ENCODE assay signal across 25 cellular contexts in the genomic region with DNA sequence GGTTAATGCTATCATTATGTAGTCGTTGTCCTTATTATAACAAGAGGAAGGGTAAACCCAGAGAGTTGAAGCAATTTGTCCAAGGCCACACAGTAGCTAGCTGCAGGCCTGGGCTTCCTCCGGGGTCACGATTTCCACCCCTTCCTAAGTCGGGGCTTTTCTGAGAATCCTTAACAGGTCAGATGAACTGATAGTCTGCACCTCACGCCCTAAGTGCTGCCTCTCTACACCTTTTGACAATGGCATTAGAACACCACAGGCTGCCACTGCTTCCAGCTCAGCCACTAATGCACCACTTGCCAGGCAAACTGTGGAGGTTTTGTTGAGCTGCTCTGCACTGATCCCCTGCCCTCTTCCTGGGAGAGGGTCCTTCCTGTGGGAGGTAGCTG. TPM values are rescaled to one million over a fixed set of nuclear protein-coding genes. Genes with fewer than 3 reads are reported as not detected.
DNase-seq lines count a peak whose midpoint lies in the region; ATAC-seq and TF ChIP-seq lines count a peak whose summit lies in the region.
"Had no signal": no experiment of that assay in that cellular context is flagged by ENCODE, and none has a peak within 500 bp of the region (broad histone marks: within the 10 kb centered on the region; RNA-seq: fewer than 3 reads in every experiment).

No MANE protein-coding gene starts in this region.

- peak; percentile 70 for ATAC-seq in activated CD8-positive, alpha-beta T cell treated with anti-CD3 and anti-CD28 coated beads, Interleukin-2, amount 10 ng/mL, durations not matched to agents 7 days and 5 days
- no peak for ATAC-seq in activated CD8-positive, alpha-beta T cell treated with anti-CD3 and anti-CD28 coated beads for 36 hours
- ATAC-seq in CD4-positive, CD25-positive, alpha-beta regulatory T cell (ENCODE audit: low read depth in 2 of 2): no peak
- ATAC-seq in activated T-helper 17 cell treated with anti-CD3 and anti-CD28 coated beads, Interleukin-2, amount 50 U/mL, for 72 hours (replicated peaks): peak; percentile 18
- ATAC-seq in natural killer cell treated with Interleukin-12 subunit alpha and Interleukin-12 subunit beta and Interleukin-15 and Interleukin-18, amount 100 ng/mL, for 72 hours: peak in 1 of 2 donors; percentile 26
- ATAC-seq: left lobe of liver, WTC11 had no signal

- no peaks in the 10 kb centered on the region for H3K27me3 ChIP-seq in CD4-positive, CD25-positive, alpha-beta regulatory T cell (ENCODE audit: control insufficient read depth, insufficient read depth, low read length)
- H3K27me3 ChIP-seq: adrenal gland, SJSA1, stomach had no signal

- H3K27me3 Mint-ChIP-seq in activated CD8-positive, alpha-beta T cell treated with anti-CD3 and anti-CD28 coated beads, Interleukin-2, amount 10 ng/mL, durations not matched to agents 7 days and 5 days (ENCODE audit: low read depth): peaks cover 2% of the 10 kb centered on the region
- no peaks in the 10 kb centered on the region for H3K27me3 Mint-ChIP-seq in activated CD8-positive, alpha-beta T cell treated with anti-CD3 and anti-CD28 coated beads for 36 hours
- no peaks in the 10 kb centered on the region for H3K27me3 Mint-ChIP-seq in CD4-positive, CD25-positive, alpha-beta regulatory T cell
- H3K27me3 Mint-ChIP-seq in activated T-helper 17 cell treated with anti-CD3 and anti-CD28 coated beads, Interleukin-2, amount 50 U/mL, for 72 hours: no peaks in the 10 kb centered on the region
- no peaks in the 10 kb centered on the region for H3K27me3 Mint-ChIP-seq in natural killer cell treated with Interleukin-12 subunit alpha and Interleukin-12 subunit beta and Interleukin-15 and Interleukin-18, amount 100 ng/mL, for 72 hours

- CTCF ChIA-PET in activated CD8-positive, alpha-beta T cell treated with anti-CD3 and anti-CD28 coated beads, Interleukin-2, amount 10 ng/mL, durations not matched to agents 7 days and 5 days (lab: Charles Lee): interaction anchor here (1.2 kb wide), 1 partner anchor 10 kb away, joined by 3 read pairs; no protein-coding TSS in a partner anchor
- CTCF ChIA-PET in activated CD8-positive, alpha-beta T cell treated with anti-CD3 and anti-CD28 coated beads for 36 hours (lab: Charles Lee): no interaction called here

- H3K27ac Mint-ChIP-seq in activated CD8-positive, alpha-beta T cell treated with anti-CD3 and anti-CD28 coated beads, Interleukin-2, amount 10 ng/mL, durations not matched to agents 7 days and 5 days: peak overlapping the region; percentile 90
- H3K27ac Mint-ChIP-seq in activated CD8-positive, alpha-beta T cell treated with anti-CD3 and anti-CD28 coated beads for 36 hours: no peak overlapping the region
- H3K27ac Mint-ChIP-seq in CD4-positive, CD25-positive, alpha-beta regulatory T cell: peak overlapping the region in 2 of 3 donors; percentile 68 to 69
- H3K27ac Mint-ChIP-seq in activated T-helper 17 cell treated with anti-CD3 and anti-CD28 coated beads, Interleukin-2, amount 50 U/mL, for 72 hours: no peak overlapping the region
- peak overlapping the region; percentile 12 to 26 for H3K27ac Mint-ChIP-seq in natural killer cell treated with Interleukin-12 subunit alpha and Interleukin-12 subunit beta and Interleukin-15 and Interleukin-18, amount 100 ng/mL, for 72 hours
- H3K27ac Mint-ChIP-seq: brain, memory B cell, WTC11 had no signal

- H3K4me1 Mint-ChIP-seq in activated CD8-positive, alpha-beta T cell treated with anti-CD3 and anti-CD28 coated beads, Interleukin-2, amount 10 ng/mL, durations not matched to agents 7 days and 5 days (ENCODE audit: low read depth): peaks cover 81% of the 10 kb centered on the region
- peaks cover 34% of the 10 kb centered on the region for H3K4me1 Mint-ChIP-seq in activated CD8-positive, alpha-beta T cell treated with anti-CD3 and anti-CD28 coated beads for 36 hours (ENCODE audit: low read depth)
- H3K4me1 Mint-ChIP-seq in CD4-positive, CD25-positive, alpha-beta regulatory T cell: peaks cover 0 to 14% (median 8%) of the 10 kb centered on the region in 4 donors
- peaks cover 33% of the 10 kb centered on the region for H3K4me1 Mint-ChIP-seq in activated T-helper 17 cell treated with anti-CD3 and anti-CD28 coated beads, Interleukin-2, amount 50 U/mL, for 72 hours
- peaks cover 64 to 69% of the 10 kb centered on the region in 2 donors for H3K4me1 Mint-ChIP-seq in natural killer cell treated with Interleukin-12 subunit alpha and Interleukin-12 subunit beta and Interleukin-15 and Interleukin-18, amount 100 ng/mL, for 72 hours (ENCODE audit: low read depth in 2 of 2)
- H3K4me1 Mint-ChIP-seq: brain, memory B cell had no signal

- DNase-seq in activated CD8-positive, alpha-beta T cell treated with anti-CD3 and anti-CD28 coated beads, Interleukin-2, amount 10 ng/mL, durations not matched to agents 7 days and 5 days: peak; percentile 56
- no peak for DNase-seq in activated CD8-positive, alpha-beta T cell treated with anti-CD3 and anti-CD28 coated beads for 36 hours
- peak in 1 of 3 donors; percentile 35 for DNase-seq in CD4-positive, CD25-positive, alpha-beta regulatory T cell
- peak; percentile 60 for DNase-seq in natural killer cell treated with Interleukin-12 subunit alpha and Interleukin-12 subunit beta and Interleukin-15 and Interleukin-18, amount 100 ng/mL, for 72 hours (ENCODE audit: low spot score)
- DNase-seq in islet precursor cell (no peak), SHP77 (lab: John Stamatoyannopoulos, UW) (no peak), germinal center (ENCODE audit: low spot score) (no peak)
- DNase-seq: activated gamma-delta T cell treated with Interleukin-2 at 50 U/mL for 16 hours; adrenal gland; cerebellar nuclear complex; DMS153; glutamatergic neuron; NCI-H1048; NCI-H1694; NCI-H82; stimulated activated CD4-positive, alpha-beta T cell treated with anti-CD3 and anti-CD28 coated beads, Interleukin-1b, Interleukin-23, amount 100 ng/mL, for 48 hours; stomach had no signal

- intact Hi-C loops in activated CD8-positive, alpha-beta T cell treated with anti-CD3 and anti-CD28 coated beads for 36 hours (cut with micrococcal nuclease): no loop called here

- peaks cover 6% of the 10 kb centered on the region for H3K4me1 ChIP-seq in CD4-positive, CD25-positive, alpha-beta regulatory T cell (ENCODE audit: control insufficient read depth, insufficient read depth, low read length, poor library complexity, severe bottlenecking)
- H3K4me1 ChIP-seq: parathyroid adenoma, stomach had no signal

- no peak overlapping the region for H3K4me3 ChIP-seq in CD4-positive, CD25-positive, alpha-beta regulatory T cell (ENCODE audit: low read depth, low read length)
- H3K4me3 ChIP-seq: adrenal gland, SJSA1, smooth muscle cell, stomach had no signal

- peaks cover 22% of the 10 kb centered on the region for H3K9me3 Mint-ChIP-seq in activated CD8-positive, alpha-beta T cell treated with anti-CD3 and anti-CD28 coated beads, Interleukin-2, amount 10 ng/mL, durations not matched to agents 7 days and 5 days (ENCODE audit: insufficient read depth)
- peaks cover 13% of the 10 kb centered on the region for H3K9me3 Mint-ChIP-seq in activated CD8-positive, alpha-beta T cell treated with anti-CD3 and anti-CD28 coated beads for 36 hours
- H3K9me3 Mint-ChIP-seq in CD4-positive, CD25-positive, alpha-beta regulatory T cell: peaks cover 0 to 1% (median 0%) of the 10 kb centered on the region in 7 donors
- no peaks in the 10 kb centered on the region for H3K9me3 Mint-ChIP-seq in activated T-helper 17 cell treated with anti-CD3 and anti-CD28 coated beads, Interleukin-2, amount 50 U/mL, for 72 hours
- H3K9me3 Mint-ChIP-seq in natural killer cell treated with Interleukin-12 subunit alpha and Interleukin-12 subunit beta and Interleukin-15 and Interleukin-18, amount 100 ng/mL, for 72 hours: no peaks in the 10 kb centered on the region

- H3K9me3 ChIP-seq in CD4-positive, CD25-positive, alpha-beta regulatory T cell (ENCODE audit: control insufficient read depth in 2 of 2, low read length in 2 of 2): no peaks in the 10 kb centered on the region
- H3K9me3 ChIP-seq: adrenal gland had no signal

- peak overlapping the region; percentile 44 for H3K4me3 Mint-ChIP-seq in activated CD8-positive, alpha-beta T cell treated with anti-CD3 and anti-CD28 coated beads, Interleukin-2, amount 10 ng/mL, durations not matched to agents 7 days and 5 days
- H3K4me3 Mint-ChIP-seq in activated CD8-positive, alpha-beta T cell treated with anti-CD3 and anti-CD28 coated beads for 36 hours: no peak overlapping the region
- no peak overlapping the region for H3K4me3 Mint-ChIP-seq in CD4-positive, CD25-positive, alpha-beta regulatory T cell
- peak overlapping the region; percentile 49 for H3K4me3 Mint-ChIP-seq in activated T-helper 17 cell treated with anti-CD3 and anti-CD28 coated beads, Interleukin-2, amount 50 U/mL, for 72 hours
- peak overlapping the region; percentile 21 for H3K4me3 Mint-ChIP-seq in natural killer cell treated with Interleukin-12 subunit alpha and Interleukin-12 subunit beta and Interleukin-15 and Interleukin-18, amount 100 ng/mL, for 72 hours
- H3K4me3 Mint-ChIP-seq: brain, memory B cell, WTC11 had no signal

- no peak overlapping the region for H3K27ac ChIP-seq in CD4-positive, CD25-positive, alpha-beta regulatory T cell (ENCODE audit: insufficient read depth, low read length, poor library complexity, severe bottlenecking)
- H3K27ac ChIP-seq: adrenal gland, parathyroid adenoma, SJSA1 had no signal

- peaks cover 16% of the 10 kb centered on the region for H3K36me3 Mint-ChIP-seq in activated CD8-positive, alpha-beta T cell treated with anti-CD3 and anti-CD28 coated beads, Interleukin-2, amount 10 ng/mL, durations not matched to agents 7 days and 5 days (ENCODE audit: low read depth)
- H3K36me3 Mint-ChIP-seq in activated CD8-positive, alpha-beta T cell treated with anti-CD3 and anti-CD28 coated beads for 36 hours (ENCODE audit: low read depth): peaks cover 2% of the 10 kb centered on the region
- no peaks in the 10 kb centered on the region for H3K36me3 Mint-ChIP-seq in CD4-positive, CD25-positive, alpha-beta regulatory T cell
- H3K36me3 Mint-ChIP-seq in activated T-helper 17 cell treated with anti-CD3 and anti-CD28 coated beads, Interleukin-2, amount 50 U/mL, for 72 hours (ENCODE audit: low read depth): no peaks in the 10 kb centered on the region
- H3K36me3 Mint-ChIP-seq in natural killer cell treated with Interleukin-12 subunit alpha and Interleukin-12 subunit beta and Interleukin-15 and Interleukin-18, amount 100 ng/mL, for 72 hours: no peaks in the 10 kb centered on the region
- H3K36me3 Mint-ChIP-seq: brain, memory B cell had no signal

- no peaks in the 10 kb centered on the region for H3K36me3 ChIP-seq in CD4-positive, CD25-positive, alpha-beta regulatory T cell (ENCODE audit: control insufficient read depth, insufficient read depth, low read length)
- H3K36me3 ChIP-seq: adrenal gland, SJSA1, stomach had no signal

- TF ChIP-seq CTCF in activated CD8-positive, alpha-beta T cell treated with anti-CD3 and anti-CD28 coated beads for 36 hours (IDR thresholded peaks at IDR 0.05): no peak

- POLR2A ChIA-PET in activated CD8-positive, alpha-beta T cell treated with anti-CD3 and anti-CD28 coated beads, Interleukin-2, amount 10 ng/mL, durations not matched to agents 7 days and 5 days (lab: Charles Lee): interaction anchor here (0.5 to 0.7 kb wide), 2 partner anchors 38 to 386 kb away, joined by 3 read pairs; a partner anchor contains a TSS
- POLR2A ChIA-PET in activated CD8-positive, alpha-beta T cell treated with anti-CD3 and anti-CD28 coated beads for 36 hours (lab: Charles Lee): interaction anchor here (0.9 kb wide), 1 partner anchor 11 kb away, joined by 3 read pairs; no protein-coding TSS in a partner anchor

RNA-seq across cellular contexts. Expression of a gene that starts 37.7 kb away (rescaled TPM):
- total RNA-seq in activated CD8-positive, alpha-beta T cell treated with anti-CD3 and anti-CD28 coated beads, Interleukin-2, amount 10 ng/mL, durations not matched to agents 7 days and 5 days: 10 to 100 TPM; 37.3 to 40.9 TPM
- total RNA-seq in activated CD8-positive, alpha-beta T cell treated with anti-CD3 and anti-CD28 coated beads for 36 hours: 100 to 1,000 TPM; 114 to 119 TPM
- 195 TPM for total RNA-seq in CD4-positive, CD25-positive, alpha-beta regulatory T cell
- polyA plus RNA-seq in CD4-positive, CD25-positive, alpha-beta regulatory T cell: 1 to 10 TPM; 1.9 to 3.9 (median 2.5) TPM
- 100 to 1,000 TPM in 1 of 2 donors, 10 to 100 TPM in 1; 90.9 to 214 TPM for total RNA-seq in activated T-helper 17 cell treated with anti-CD3 and anti-CD28 coated beads, Interleukin-2, amount 50 U/mL, for 72 hours
- 10 to 100 TPM; 44.5 to 52.5 TPM for total RNA-seq in natural killer cell treated with Interleukin-12 subunit alpha and Interleukin-12 subunit beta and Interleukin-15 and Interleukin-18, amount 100 ng/mL, for 72 hours

Comparison
In these comparisons a context has a peak if more than half of its experiments do, and no peak if none do; other contexts are left out.
1. ATAC-seq: peak in activated CD8-positive, alpha-beta T cell treated with anti-CD3 and anti-CD28 coated beads, Interleukin-2, amount 10 ng/mL, durations not matched to agents 7 days and 5 days (single experiment) and activated T-helper 17 cell treated with anti-CD3 and anti-CD28 coated beads, Interleukin-2, amount 50 U/mL, for 72 hours (single experiment); none in activated CD8-positive, alpha-beta T cell treated with anti-CD3 and anti-CD28 coated beads for 36 hours (single experiment) and CD4-positive, CD25-positive, alpha-beta regulatory T cell (0 of 2).
2. DNase-seq: peak in activated CD8-positive, alpha-beta T cell treated with anti-CD3 and anti-CD28 coated beads, Interleukin-2, amount 10 ng/mL, durations not matched to agents 7 days and 5 days (single experiment) and natural killer cell treated with Interleukin-12 subunit alpha and Interleukin-12 subunit beta and Interleukin-15 and Interleukin-18, amount 100 ng/mL, for 72 hours (single experiment); none in activated CD8-positive, alpha-beta T cell treated with anti-CD3 and anti-CD28 coated beads for 36 hours (single experiment), islet precursor cell (single experiment), SHP77 (0 of 2) and germinal center (single experiment).
3. H3K27ac Mint-ChIP-seq: peak in activated CD8-positive, alpha-beta T cell treated with anti-CD3 and anti-CD28 coated beads, Interleukin-2, amount 10 ng/mL, durations not matched to agents 7 days and 5 days (single experiment), CD4-positive, CD25-positive, alpha-beta regulatory T cell (2 of 3) and natural killer cell treated with Interleukin-12 subunit alpha and Interleukin-12 subunit beta and Interleukin-15 and Interleukin-18, amount 100 ng/mL, for 72 hours (2 of 2); none in activated CD8-positive, alpha-beta T cell treated with anti-CD3 and anti-CD28 coated beads for 36 hours (single experiment) and activated T-helper 17 cell treated with anti-CD3 and anti-CD28 coated beads, Interleukin-2, amount 50 U/mL, for 72 hours (single experiment).
4. H3K4me3 Mint-ChIP-seq: peak in activated CD8-positive, alpha-beta T cell treated with anti-CD3 and anti-CD28 coated beads, Interleukin-2, amount 10 ng/mL, durations not matched to agents 7 days and 5 days (single experiment), activated T-helper 17 cell treated with anti-CD3 and anti-CD28 coated beads, Interleukin-2, amount 50 U/mL, for 72 hours (single experiment) and natural killer cell treated with Interleukin-12 subunit alpha and Interleukin-12 subunit beta and Interleukin-15 and Interleukin-18, amount 100 ng/mL, for 72 hours (single experiment); none in activated CD8-positive, alpha-beta T cell treated with anti-CD3 and anti-CD28 coated beads for 36 hours (single experiment) and CD4-positive, CD25-positive, alpha-beta regulatory T cell (0 of 4).